Comparison of ENCODE assay signal across 9 cellular contexts in genomic region chr4:85475631-85476233, GRCh38. TPM values are rescaled to one million over a fixed set of nuclear protein-coding genes. Genes with fewer than 3 reads are reported as not detected.
A peak's percentile ranks its signal among the peaks of the same experiment; 100 is the strongest.
DNase-seq lines count a peak whose midpoint lies in the region; FAIRE-seq and TF ChIP-seq lines count a peak whose summit lies in the region.
"Had no signal": no experiment of that assay in that cellular context is flagged by ENCODE, and none has a peak within 500 bp of the region (broad histone marks: within the 10 kb centered on the region; RNA-seq: fewer than 3 reads in every experiment).

No MANE protein-coding gene starts in this region.

- H3K4me3 ChIP-seq in epithelial cell of proximal tubule (ENCODE audit: low read depth, low read length) = peak overlapping the region; percentile 55

- no peaks in the 10 kb centered on the region for H3K36me3 Mint-ChIP-seq in neural crest cell (ENCODE audit: low read depth)
- no peaks in the 10 kb centered on the region for H3K36me3 Mint-ChIP-seq in activated T-helper 1 cell treated with anti-CD3 and anti-CD28 coated beads, Interleukin-12 subunit alpha, Interleukin-12 subunit beta, Interleukin-2, Interleukin-4 antibody, amounts not matched to agents 30 ng/mL and 10 ng/mL and 1 ng/mL, durations not matched to agents 14 hours and 24 hours and 36 hours (ENCODE audit: low read depth)

- H3K4me1 Mint-ChIP-seq in neural crest cell = peaks cover 10% of the 10 kb centered on the region
- peaks cover 5% of the 10 kb centered on the region for H3K4me1 Mint-ChIP-seq in activated T-helper 1 cell treated with anti-CD3 and anti-CD28 coated beads, Interleukin-12 subunit alpha, Interleukin-12 subunit beta, Interleukin-2, Interleukin-4 antibody, amounts not matched to agents 30 ng/mL and 10 ng/mL and 1 ng/mL, durations not matched to agents 14 hours and 24 hours and 36 hours (ENCODE audit: low read depth)

- H3K4me3 Mint-ChIP-seq in neural crest cell = peak overlapping the region; percentile 95
- H3K4me3 Mint-ChIP-seq in activated T-helper 1 cell treated with anti-CD3 and anti-CD28 coated beads, Interleukin-12 subunit alpha, Interleukin-12 subunit beta, Interleukin-2, Interleukin-4 antibody, amounts not matched to agents 30 ng/mL and 10 ng/mL and 1 ng/mL, durations not matched to agents 14 hours and 24 hours and 36 hours = no peak overlapping the region

- H3K27me3 Mint-ChIP-seq in neural crest cell (ENCODE audit: low read depth) = peaks cover 18% of the 10 kb centered on the region
- H3K27me3 Mint-ChIP-seq in activated T-helper 1 cell treated with anti-CD3 and anti-CD28 coated beads, Interleukin-12 subunit alpha, Interleukin-12 subunit beta, Interleukin-2, Interleukin-4 antibody, amounts not matched to agents 30 ng/mL and 10 ng/mL and 1 ng/mL, durations not matched to agents 14 hours and 24 hours and 36 hours (ENCODE audit: insufficient read depth) = peaks cover 15% of the 10 kb centered on the region

- FAIRE-seq in GM19239 (lab: Jason Lieb, UNC) = no peak

- DNase-seq in EH (ENCODE audit: low read depth) (peak; percentile 29), NCI-H82 treated with DMSO at 0.1 percent for 48 hours (lab: John Stamatoyannopoulos, UW; ENCODE audit: unreplicated experiment) (peak; percentile 1), epithelial cell of proximal tubule (ENCODE audit: low read depth) (no peak), neural crest cell (ENCODE audit: low read depth, low spot score) (peak; percentile 37), GM19239 (ENCODE audit: insufficient read length, low spot score) (no peak), ureter (ENCODE audit: low spot score) (no peak), NCI-H446 treated with DMSO at 0.1 percent for 48 hours (lab: John Stamatoyannopoulos, UW) (no peak)
- DNase-seq in activated T-helper 1 cell treated with anti-CD3 and anti-CD28 coated beads, Interleukin-12 subunit alpha, Interleukin-12 subunit beta, Interleukin-2, Interleukin-4 antibody, amounts not matched to agents 30 ng/mL and 10 ng/mL and 1 ng/mL, durations not matched to agents 14 hours and 24 hours and 36 hours (ENCODE audit: low spot score) = no peak

- intact Hi-C loops in activated T-helper 1 cell treated with anti-CD3 and anti-CD28 coated beads, Interleukin-12 subunit alpha, Interleukin-12 subunit beta, Interleukin-2, Interleukin-4 antibody, amounts not matched to agents 30 ng/mL and 10 ng/mL and 1 ng/mL, durations not matched to agents 14 hours and 24 hours and 36 hours (cut with micrococcal nuclease) = no loop called here

- no peaks in the 10 kb centered on the region for H3K9me3 Mint-ChIP-seq in neural crest cell
- H3K9me3 Mint-ChIP-seq in activated T-helper 1 cell treated with anti-CD3 and anti-CD28 coated beads, Interleukin-12 subunit alpha, Interleukin-12 subunit beta, Interleukin-2, Interleukin-4 antibody, amounts not matched to agents 30 ng/mL and 10 ng/mL and 1 ng/mL, durations not matched to agents 14 hours and 24 hours and 36 hours = no peaks in the 10 kb centered on the region

- H3K27ac Mint-ChIP-seq in neural crest cell (ENCODE audit: unreplicated experiment) = peak overlapping the region; percentile 90
- H3K27ac Mint-ChIP-seq in activated T-helper 1 cell treated with anti-CD3 and anti-CD28 coated beads, Interleukin-12 subunit alpha, Interleukin-12 subunit beta, Interleukin-2, Interleukin-4 antibody, amounts not matched to agents 30 ng/mL and 10 ng/mL and 1 ng/mL, durations not matched to agents 14 hours and 24 hours and 36 hours = no peak overlapping the region

- TF ChIP-seq CTCF in epithelial cell of proximal tubule (conservative IDR thresholded peaks at IDR 0.05; ENCODE audit: low read depth, low read length) (no peak), neural crest cell (conservative IDR thresholded peaks at IDR 0.05) (no peak)

RNA-seq across cellular contexts. Expression of gene ARHGAP24, which starts 0.8 kb away (rescaled TPM):
- total RNA-seq in epithelial cell of proximal tubule (3.3 and 9.9 TPM in 2 replicates), neural crest cell (0.84 and 1.5 TPM in 2 replicates), ureter (11.2 TPM)
- not detected in 2 replicates for total RNA-seq in activated T-helper 1 cell treated with anti-CD3 and anti-CD28 coated beads, Interleukin-12 subunit alpha, Interleukin-12 subunit beta, Interleukin-2, Interleukin-4 antibody, amounts not matched to agents 30 ng/mL and 10 ng/mL and 1 ng/mL, durations not matched to agents 14 hours and 24 hours and 36 hours
- total RNA-seq: T-helper 2 cell treated with Interferon-gamma antibody and Interleukin-4, amounts not matched to agents 100 ng/mL and 5 ng/mL, for 36 hours had no signal

Comparison
In these comparisons a context has a peak if more than half of its experiments do, and no peak if none do; other contexts are left out.
1. DNase-seq: peak in EH (single experiment), NCI-H82 treated with DMSO at 0.1 percent for 48 hours (single experiment) and neural crest cell (single experiment); none in epithelial cell of proximal tubule (single experiment), activated T-helper 1 cell treated with anti-CD3 and anti-CD28 coated beads, Interleukin-12 subunit alpha, Interleukin-12 subunit beta, Interleukin-2, Interleukin-4 antibody, amounts not matched to agents 30 ng/mL and 10 ng/mL and 1 ng/mL, durations not matched to agents 14 hours and 24 hours and 36 hours (single experiment), GM19239 (single experiment), ureter (single experiment) and NCI-H446 treated with DMSO at 0.1 percent for 48 hours (single experiment).